In genomic region chr2:31765078-31765835, GRCh38 we compare ENCODE assay signal across 21 cellular contexts.
"Had no signal": no experiment of that assay in that cellular context is flagged by ENCODE, and none has a peak within 500 bp of the region (broad histone marks: within the 10 kb centered on the region; RNA-seq: fewer than 3 reads in every experiment).

No MANE protein-coding gene starts in this region.

- H3K4me1 ChIP-seq: lower lobe of right lung, spleen had no signal

- H3K27ac ChIP-seq: coronary artery, lower lobe of right lung, spleen, thoracic aorta had no signal

- DNase-seq: activated CD4-positive, alpha-beta memory T cell treated with anti-CD3 and anti-CD28 coated beads for 36 hours; activated CD4-positive, alpha-beta T cell treated with anti-CD3 and anti-CD28 coated beads for 4 hours; activated CD4-positive, CD25-positive, alpha-beta regulatory T cell; activated effector memory CD4-positive, alpha-beta T cell treated with Interleukin-2 at 50 U/mL for 16 hours; activated naive CD4-positive, alpha-beta T cell treated with anti-CD3 and anti-CD28 coated beads for 36 hours; activated naive CD8-positive, alpha-beta T cell treated with anti-CD3 and anti-CD28 coated beads, Interleukin-2, amount 10 ng/mL, durations not matched to agents 7 days and 5 days; activated T-cell treated with anti-CD3 and anti-CD28 coated beads, Interleukin-2, amount 50 U/mL, for 72 hours; amniotic stem cell; cerebellar nuclear complex; foreskin melanocyte; glutamatergic neuron; hippocampal formation; lower lobe of right lung; naive B cell; occipital lobe; spleen; stimulated activated CD4-positive, alpha-beta T cell treated with anti-CD3 and anti-CD28 coated beads, Interleukin-4, amount 100 ng/mL, for 1 hour; stimulated activated naive CD4-positive, alpha-beta T cell; T1000 had no signal

- ATAC-seq: activated T-cell treated with anti-CD3 and anti-CD28 coated beads, Interleukin-2, amount 50 U/mL, for 72 hours; lower lobe of right lung had no signal

- H3K36me3 ChIP-seq: lower lobe of right lung, spleen, thoracic aorta had no signal

- H3K4me3 ChIP-seq: coronary artery, lower lobe of right lung, spleen, thoracic aorta had no signal

- H3K27me3 ChIP-seq: spleen had no signal

- H3K9me3 ChIP-seq: lower lobe of right lung, thoracic aorta had no signal
